In genomic region chr2:150474326-150475074, GRCh38 we compare ENCODE assay signal across 15 cellular contexts. TPM values are rescaled to one million over a fixed set of nuclear protein-coding genes. Genes with fewer than 3 reads are reported as not detected.
DNase-seq lines count a peak whose midpoint lies in the region; ATAC-seq and TF ChIP-seq lines count a peak whose summit lies in the region.
"Had no signal": no experiment of that assay in that cellular context is flagged by ENCODE, and none has a peak within 500 bp of the region (broad histone marks: within the 10 kb centered on the region; RNA-seq: fewer than 3 reads in every experiment).

No MANE protein-coding gene starts in this region.

- H3K27ac ChIP-seq in gastroesophageal sphincter, result peak overlapping the region; percentile 73 to 98 (median 88)
- H3K27ac ChIP-seq in stomach, result peak overlapping the region in 4 of 5 donors; percentile 35 to 82 (median 82)
- H3K27ac ChIP-seq: BLaER1 treated with 17β-estradiol and CSF1 and Interleukin-3, amounts not matched to agents 10 nM and 100 nM; body of pancreas had no signal

- no peak for TF ChIP-seq POLR2A in gastroesophageal sphincter (IDR thresholded peaks at IDR 0.05)
- no peak for TF ChIP-seq POLR2A in stomach (IDR thresholded peaks at IDR 0.05)

- H3K4me3 ChIP-seq in astrocyte of the spinal cord (ENCODE audit: low read depth, low read length) (no peak overlapping the region), gastroesophageal sphincter (no peak overlapping the region), stomach (no peak overlapping the region)
- H3K4me3 ChIP-seq: BLaER1 treated with 17β-estradiol and CSF1 and Interleukin-3, amounts not matched to agents 10 nM and 100 nM; body of pancreas had no signal

- TF ChIP-seq CTCF in astrocyte of the spinal cord (IDR thresholded peaks at IDR 0.05; ENCODE audit: low read depth, low read length) (no peak), gastroesophageal sphincter (IDR thresholded peaks at IDR 0.05) (no peak), stomach (IDR thresholded peaks at IDR 0.05) (no peak)

- intact Hi-C loops in stomach (cut with DNase I; ENCODE audit: low total_unique reads), result no loop called here

- peak; percentile 49 for DNase-seq in HCEC 1CT
- DNase-seq in astrocyte of the spinal cord (ENCODE audit: low read depth, low spot score), result peak; percentile 25
- no peak for DNase-seq in stomach
- no peak for DNase-seq in DMS 273 (lab: John Stamatoyannopoulos, UW; ENCODE audit: unreplicated experiment)
- DNase-seq in NCI-H2196 treated with DMSO at 0.1 percent for 48 hours (lab: John Stamatoyannopoulos, UW; ENCODE audit: unreplicated experiment), result no peak
- DNase-seq in activated CD4-positive, alpha-beta T cell treated with anti-CD3 and anti-CD28 coated beads, Interleukin-2, amount 50 U/mL, for 4 hours, result no peak
- DNase-seq: activated CD4-positive, alpha-beta T cell treated with anti-CD3 and anti-CD28 coated beads, Interleukin-2, amount 50 U/mL, for 48 hours; body of pancreas; GF-D8; stimulated activated naive CD8-positive, alpha-beta T cell treated with anti-CD3 and anti-CD28 coated beads, Interleukin-15, Interleukin-2, amounts not matched to agents 100 U/mL and 50 U/mL, for 24 hours had no signal

- WGBS in gastroesophageal sphincter (ENCODE audit: low coverage in 1 of 2), 2 donors, result 61 to 67% methylated on average over 3 to 4 of the region's 4 CpGs
- 73 to 81% (median 80%) methylated on average over 4 of the region's 4 CpGs for WGBS in stomach, 5 donors

- in situ Hi-C loops in astrocyte of the spinal cord (cut with HindIII; ENCODE audit: low sequenced_read_pairs), result no loop called here

- no peaks in the 10 kb centered on the region for H3K9me3 ChIP-seq in gastroesophageal sphincter
- H3K9me3 ChIP-seq in stomach, result no peaks in the 10 kb centered on the region
- H3K9me3 ChIP-seq: BLaER1 treated with 17β-estradiol and CSF1 and Interleukin-3, amounts not matched to agents 10 nM and 100 nM; body of pancreas had no signal

- ATAC-seq in gastroesophageal sphincter, result no peak
- ATAC-seq in GM19455 (IDR thresholded peaks at IDR 0.05; ENCODE audit: unreplicated experiment), result no peak
- ATAC-seq: body of pancreas; stimulated activated naive CD8-positive, alpha-beta T cell treated with anti-CD3 and anti-CD28 coated beads, Interleukin-15, Interleukin-2, amounts not matched to agents 100 U/mL and 50 U/mL, for 24 hours had no signal

- H3K4me1 ChIP-seq in gastroesophageal sphincter (peaks cover 29 to 76% (median 31%) of the 10 kb centered on the region in 3 donors), stomach (peaks cover 22 to 78% (median 44%) of the 10 kb centered on the region in 4 donors)

- no peak for TF ChIP-seq EP300 in gastroesophageal sphincter (IDR thresholded peaks at IDR 0.05)
- no peak for TF ChIP-seq EP300 in stomach (IDR thresholded peaks at IDR 0.05)

- H3K36me3 ChIP-seq in gastroesophageal sphincter (peaks cover 2 to 46% of the 10 kb centered on the region in 2 donors), stomach (peaks cover 0 to 56% (median 43%) of the 10 kb centered on the region in 4 donors)

- H3K27me3 ChIP-seq in gastroesophageal sphincter (no peaks in the 10 kb centered on the region), stomach (no peaks in the 10 kb centered on the region)
- H3K27me3 ChIP-seq: BLaER1 treated with 17β-estradiol and CSF1 and Interleukin-3, amounts not matched to agents 10 nM and 100 nM; body of pancreas had no signal

RNA-seq across cellular contexts. Expression of gene RND3, which starts 13.0 kb away (rescaled TPM):
- total RNA-seq in gastroesophageal sphincter (100 to 1,000 TPM in 2 of 4 donors, 10 to 100 TPM in 2; 31.0 to 154 (median 81.0) TPM), stomach (10 to 100 TPM; 10.3 to 58.2 (median 20.9) TPM)
- 10 to 100 TPM; 29.5 to 34.1 (median 30.4) TPM for polyA plus RNA-seq in stomach
- total RNA-seq: activated T-helper 2 cell treated with anti-CD3 and anti-CD28 coated beads, Interferon-gamma antibody, Interleukin-2, Interleukin-4, amounts not matched to agents 10 μg/mL and 5 μg/mL and 100 μg/mL, durations not matched to agents 14 hours and 24 hours and 36 hours; T-helper 2 cell treated with Interferon-gamma antibody and Interleukin-4, amounts not matched to agents 100 ng/mL and 5 ng/mL, for 36 hours had no signal

Comparison
In these comparisons a context has a peak if more than half of its experiments do, and no peak if none do; other contexts are left out.
1. DNase-seq: peak in HCEC 1CT (single experiment) and astrocyte of the spinal cord (single experiment); none in stomach (single experiment), DMS 273 (single experiment), NCI-H2196 treated with DMSO at 0.1 percent for 48 hours (single experiment) and activated CD4-positive, alpha-beta T cell treated with anti-CD3 and anti-CD28 coated beads, Interleukin-2, amount 50 U/mL, for 4 hours (0 of 2).